Comparison of ENCODE assay signal across 1 cellular context in the genomic region with DNA sequence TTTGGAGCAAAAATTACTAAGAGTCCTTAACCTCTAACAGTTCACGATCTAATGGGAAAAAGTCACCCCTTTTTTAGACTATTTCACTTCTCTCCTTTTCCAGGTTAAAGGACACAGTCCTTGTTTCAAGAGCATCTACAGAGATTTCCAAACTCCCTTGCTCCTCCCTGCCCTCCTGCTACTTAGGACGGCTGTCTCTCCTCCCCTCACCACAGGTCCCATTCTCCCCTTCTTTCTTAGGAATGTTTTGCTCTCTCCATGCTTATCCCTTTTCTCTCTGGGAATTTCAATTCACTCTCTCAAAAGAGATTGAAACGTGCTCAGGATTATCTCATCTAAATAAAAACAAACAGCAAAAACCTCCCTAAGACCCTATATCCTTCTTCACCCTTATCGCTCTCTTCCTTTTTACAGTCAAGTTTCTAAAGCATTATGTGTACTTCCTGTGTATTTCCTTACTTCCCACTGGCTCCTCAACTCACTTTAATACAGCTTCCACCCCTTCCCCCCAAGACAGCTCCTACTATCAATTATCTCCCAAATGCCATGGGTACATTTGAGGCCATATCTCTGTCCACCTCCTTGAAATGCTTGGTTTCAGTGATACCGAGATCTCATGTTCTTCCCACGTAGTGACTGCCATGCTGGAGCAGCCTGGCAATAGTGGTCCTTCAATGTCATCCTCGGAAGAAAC.
TF ChIP-seq lines count a peak whose summit lies in the region.

No MANE protein-coding gene starts in this region.

TF ChIP-seq in WTC11, 78 proteins besides CTCF, POLR2A, EP300 and RAD21:
- TF ChIP-seq CBFB (CRISPR knock-in tag; IDR thresholded peaks at IDR 0.05; ENCODE audit: low read depth) (no peak), FOXJ3 (CRISPR knock-in tag; IDR thresholded peaks at IDR 0.05; ENCODE audit: borderline replicate concordance) (no peak), ZNF396 (CRISPR knock-in tag; IDR thresholded peaks at IDR 0.05; ENCODE audit: borderline replicate concordance) (no peak), TEAD1 (CRISPR knock-in tag; IDR thresholded peaks at IDR 0.05) (no peak), SP1 (CRISPR knock-in tag; conservative IDR thresholded peaks at IDR 0.05) (no peak), FOXK1 (CRISPR knock-in tag; IDR thresholded peaks at IDR 0.05) (no peak), OVOL2 (CRISPR knock-in tag; IDR thresholded peaks at IDR 0.05; ENCODE audit: borderline replicate concordance) (no peak), ZNF138 (CRISPR knock-in tag; conservative IDR thresholded peaks at IDR 0.05) (no peak), NR1H2 (CRISPR knock-in tag; IDR thresholded peaks at IDR 0.05) (no peak), GRHL2 (CRISPR knock-in tag; IDR thresholded peaks at IDR 0.05; ENCODE audit: insufficient replicate concordance, severe bottlenecking) (no peak), PRRX2 (CRISPR knock-in tag; IDR thresholded peaks at IDR 0.05) (no peak), SOX15 (CRISPR knock-in tag; IDR thresholded peaks at IDR 0.05) (no peak)
- TF ChIP-seq, protein P1, sequence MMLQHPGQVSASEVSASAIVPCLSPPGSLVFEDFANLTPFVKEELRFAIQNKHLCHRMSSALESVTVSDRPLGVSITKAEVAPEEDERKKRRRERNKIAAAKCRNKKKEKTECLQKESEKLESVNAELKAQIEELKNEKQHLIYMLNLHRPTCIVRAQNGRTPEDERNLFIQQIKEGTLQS (CRISPR knock-in tag; conservative IDR thresholded peaks at IDR 0.05) = no peak
- TF ChIP-seq, protein P2, sequence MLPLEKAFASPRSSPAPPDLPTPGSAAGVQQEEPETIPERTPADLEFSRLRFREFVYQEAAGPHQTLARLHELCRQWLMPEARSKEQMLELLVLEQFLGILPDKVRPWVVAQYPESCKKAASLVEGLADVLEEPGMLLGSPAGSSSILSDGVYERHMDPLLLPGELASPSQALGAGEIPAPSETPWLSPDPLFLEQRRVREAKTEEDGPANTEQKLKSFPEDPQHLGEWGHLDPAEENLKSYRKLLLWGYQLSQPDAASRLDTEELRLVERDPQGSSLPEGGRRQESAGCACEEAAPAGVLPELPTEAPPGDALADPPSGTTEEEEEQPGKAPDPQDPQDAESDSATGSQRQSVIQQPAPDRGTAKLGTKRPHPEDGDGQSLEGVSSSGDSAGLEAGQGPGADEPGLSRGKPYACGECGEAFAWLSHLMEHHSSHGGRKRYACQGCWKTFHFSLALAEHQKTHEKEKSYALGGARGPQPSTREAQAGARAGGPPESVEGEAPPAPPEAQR (CRISPR knock-in tag; IDR thresholded peaks at IDR 0.05) = no peak
- TF ChIP-seq, protein P3, sequence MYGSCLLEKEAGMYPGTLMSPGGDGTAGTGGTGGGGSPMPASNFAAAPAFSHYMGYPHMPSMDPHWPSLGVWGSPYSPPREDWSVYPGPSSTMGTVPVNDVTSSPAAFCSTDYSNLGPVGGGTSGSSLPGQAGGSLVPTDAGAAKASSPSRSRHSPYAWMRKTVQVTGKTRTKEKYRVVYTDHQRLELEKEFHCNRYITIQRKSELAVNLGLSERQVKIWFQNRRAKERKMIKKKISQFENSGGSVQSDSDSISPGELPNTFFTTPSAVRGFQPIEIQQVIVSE (CRISPR knock-in tag; IDR thresholded peaks at IDR 0.05; ENCODE audit: borderline replicate concordance) = no peak
- TF ChIP-seq, protein P4, sequence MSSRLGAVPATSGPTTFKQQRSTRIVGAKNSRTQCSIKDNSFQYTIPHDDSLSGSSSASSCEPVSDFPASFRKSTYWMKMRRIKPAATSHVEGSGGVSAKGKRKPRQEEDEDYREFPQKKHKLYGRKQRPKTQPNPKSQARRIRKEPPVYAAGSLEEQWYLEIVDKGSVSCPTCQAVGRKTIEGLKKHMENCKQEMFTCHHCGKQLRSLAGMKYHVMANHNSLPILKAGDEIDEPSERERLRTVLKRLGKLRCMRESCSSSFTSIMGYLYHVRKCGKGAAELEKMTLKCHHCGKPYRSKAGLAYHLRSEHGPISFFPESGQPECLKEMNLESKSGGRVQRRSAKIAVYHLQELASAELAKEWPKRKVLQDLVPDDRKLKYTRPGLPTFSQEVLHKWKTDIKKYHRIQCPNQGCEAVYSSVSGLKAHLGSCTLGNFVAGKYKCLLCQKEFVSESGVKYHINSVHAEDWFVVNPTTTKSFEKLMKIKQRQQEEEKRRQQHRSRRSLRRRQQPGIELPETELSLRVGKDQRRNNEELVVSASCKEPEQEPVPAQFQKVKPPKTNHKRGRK (CRISPR knock-in tag; IDR thresholded peaks at IDR 0.05; ENCODE audit: borderline replicate concordance) = no peak
- TF ChIP-seq, protein P5, sequence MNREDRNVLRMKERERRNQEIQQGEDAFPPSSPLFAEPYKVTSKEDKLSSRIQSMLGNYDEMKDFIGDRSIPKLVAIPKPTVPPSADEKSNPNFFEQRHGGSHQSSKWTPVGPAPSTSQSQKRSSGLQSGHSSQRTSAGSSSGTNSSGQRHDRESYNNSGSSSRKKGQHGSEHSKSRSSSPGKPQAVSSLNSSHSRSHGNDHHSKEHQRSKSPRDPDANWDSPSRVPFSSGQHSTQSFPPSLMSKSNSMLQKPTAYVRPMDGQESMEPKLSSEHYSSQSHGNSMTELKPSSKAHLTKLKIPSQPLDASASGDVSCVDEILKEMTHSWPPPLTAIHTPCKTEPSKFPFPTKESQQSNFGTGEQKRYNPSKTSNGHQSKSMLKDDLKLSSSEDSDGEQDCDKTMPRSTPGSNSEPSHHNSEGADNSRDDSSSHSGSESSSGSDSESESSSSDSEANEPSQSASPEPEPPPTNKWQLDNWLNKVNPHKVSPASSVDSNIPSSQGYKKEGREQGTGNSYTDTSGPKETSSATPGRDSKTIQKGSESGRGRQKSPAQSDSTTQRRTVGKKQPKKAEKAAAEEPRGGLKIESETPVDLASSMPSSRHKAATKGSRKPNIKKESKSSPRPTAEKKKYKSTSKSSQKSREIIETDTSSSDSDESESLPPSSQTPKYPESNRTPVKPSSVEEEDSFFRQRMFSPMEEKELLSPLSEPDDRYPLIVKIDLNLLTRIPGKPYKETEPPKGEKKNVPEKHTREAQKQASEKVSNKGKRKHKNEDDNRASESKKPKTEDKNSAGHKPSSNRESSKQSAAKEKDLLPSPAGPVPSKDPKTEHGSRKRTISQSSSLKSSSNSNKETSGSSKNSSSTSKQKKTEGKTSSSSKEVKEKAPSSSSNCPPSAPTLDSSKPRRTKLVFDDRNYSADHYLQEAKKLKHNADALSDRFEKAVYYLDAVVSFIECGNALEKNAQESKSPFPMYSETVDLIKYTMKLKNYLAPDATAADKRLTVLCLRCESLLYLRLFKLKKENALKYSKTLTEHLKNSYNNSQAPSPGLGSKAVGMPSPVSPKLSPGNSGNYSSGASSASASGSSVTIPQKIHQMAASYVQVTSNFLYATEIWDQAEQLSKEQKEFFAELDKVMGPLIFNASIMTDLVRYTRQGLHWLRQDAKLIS (CRISPR knock-in tag; IDR thresholded peaks at IDR 0.05; ENCODE audit: borderline replicate concordance) = no peak
